20 cellular contexts compared by ENCODE assay signal in genomic region chr15:25674948-25675347, GRCh38.
DNase-seq lines count a peak whose midpoint lies in the region; ATAC-seq, FAIRE-seq and TF ChIP-seq lines count a peak whose summit lies in the region.
"Had no signal": no experiment of that assay in that cellular context is flagged by ENCODE, and none has a peak within 500 bp of the region (broad histone marks: within the 10 kb centered on the region; RNA-seq: fewer than 3 reads in every experiment).

No MANE protein-coding gene starts in this region.

- intact Hi-C loops in esophagus squamous epithelium (cut with DNase I) (no loop called here), gastrocnemius medialis (cut with DNase I; ENCODE audit: low total_unique reads) (loop anchor here (5.0 to 10.0 kb wide), 5 partner anchors 108 to 718 kb away; partner anchors contain the start of gene UBE3A), HepG2 (cut with micrococcal nuclease; ENCODE audit: unreplicated experiment) (no loop called here)

- H3K56ac ChIP-seq in mesendoderm (ENCODE audit: low read length): no peak overlapping the region

- H3K9ac ChIP-seq in mesendoderm (ENCODE audit: low read length) (no peak overlapping the region), HepG2 (ENCODE audit: insufficient read depth, low read depth, low read length) (no peak overlapping the region)

- H3K79me2 ChIP-seq in mesendoderm (ENCODE audit: control insufficient read depth, insufficient read depth, low read length) (no peaks in the 10 kb centered on the region), HepG2 (ENCODE audit: insufficient read depth, low read length) (no peaks in the 10 kb centered on the region)

- no peak overlapping the region for H2BK120ac ChIP-seq in mesendoderm (ENCODE audit: low read depth, low read length)

- 46 to 54% methylated on average over 3 to 12 of the region's 12 CpGs for WGBS in esophagus squamous epithelium, 2 donors
- WGBS in mesendoderm (ENCODE audit: extremely low coverage, insufficient coverage, low lambda C conversion rate): no CpG with 5 or more reads among the region's 12 CpGs
- 74% methylated on average over 10 of the region's 12 CpGs for WGBS in HepG2 (ENCODE audit: low lambda C conversion rate)

- H3K4me3 ChIP-seq in esophagus squamous epithelium: no peak overlapping the region
- H3K4me3 ChIP-seq in mesendoderm (ENCODE audit: low read length): no peak overlapping the region
- H3K4me3 ChIP-seq in gastrocnemius medialis: no peak overlapping the region
- no peak overlapping the region for H3K4me3 ChIP-seq in HepG2 (replicated peaks in 1 of 3; ENCODE audit: insufficient read depth in 1 of 3, low read depth in 2 of 3, low read length in 3 of 3)
- H3K4me3 ChIP-seq: A549, upper lobe of left lung had no signal

- H3K9me3 ChIP-seq in esophagus squamous epithelium (no peaks in the 10 kb centered on the region), gastrocnemius medialis (no peaks in the 10 kb centered on the region), HepG2 (ENCODE audit: low read length) (no peaks in the 10 kb centered on the region)
- H3K9me3 ChIP-seq: A549, upper lobe of left lung had no signal

- no peak for TF ChIP-seq RAD21 in HepG2 (CRISPR knock-in tag; IDR thresholded peaks at IDR 0.05)

- ATAC-seq in gastrocnemius medialis (peak; percentile 73 to 74), HG03045 (IDR thresholded peaks at IDR 0.05; ENCODE audit: unreplicated experiment) (no peak), HG02938 (IDR thresholded peaks at IDR 0.05; ENCODE audit: unreplicated experiment) (no peak), HepG2 (no peak)
- ATAC-seq in activated CD4-positive, CD25-positive, alpha-beta regulatory T cell treated with anti-CD3 and anti-CD28 coated beads, Interleukin-2, amount 50 U/mL, for 24 hours: no peak
- ATAC-seq: A549, Panc1 had no signal

- FAIRE-seq in HepG2 (lab: Jason Lieb, UNC): no peak
- FAIRE-seq: A549, keratinocyte, small intestine had no signal

- in situ Hi-C loops in gastrocnemius medialis (cut with MboI; ENCODE audit: low sequenced_read_pairs in 4 of 4): no loop called here
- in situ Hi-C loops in HepG2 (cut with HindIII; ENCODE audit: extremely low pct_ligation_motif_present, low pct_unique_long_range_greater_than_20kb): loop anchor here (10.0 kb wide), 1 partner anchor 60 kb away; no protein-coding TSS in a partner anchor

- H3K27me3 ChIP-seq in esophagus squamous epithelium: peaks cover 0 to 12% (median 0%) of the 10 kb centered on the region in 4 donors
- H3K27me3 ChIP-seq in mesendoderm (ENCODE audit: insufficient read depth, low read length, poor library complexity): no peaks in the 10 kb centered on the region
- no peaks in the 10 kb centered on the region for H3K27me3 ChIP-seq in gastrocnemius medialis
- H3K27me3 ChIP-seq in HepG2 (ENCODE audit: control insufficient read depth in 1 of 2, insufficient read depth in 2 of 2, low read length in 2 of 2): no peaks in the 10 kb centered on the region
- H3K27me3 ChIP-seq: upper lobe of left lung had no signal

- DNase-seq in C1 segment of cervical spinal cord (lab: John Stamatoyannopoulos, UW) (peak in 9 of 14 donors; percentile 23 to 75 (median 57)), esophagus squamous epithelium (lab: John Stamatoyannopoulos, UW) (no peak), mesendoderm (no peak), gastrocnemius medialis (peak; percentile 80 to 91), HepG2 (ENCODE audit: low spot score) (no peak)
- DNase-seq: activated CD4-positive, alpha-beta T cell treated with anti-CD3 and anti-CD28 coated beads for 4 hours; activated effector memory CD4-positive, alpha-beta T cell treated with anti-CD3 and anti-CD28 coated beads, Interleukin-2, amount 50 U/mL, for 16 hours; cortex of kidney; H9; Karpas-422; NCI-H1105 treated with DMSO at 0.1 percent for 48 hours; NCI-H2171 treated with DMSO at 0.1 percent for 48 hours; small intestine had no signal

- no TSS peak for BruUV-seq in HepG2 (replicated peaks; lab: Mats Ljungman, UMichigan)

- H3K23ac ChIP-seq in mesendoderm (ENCODE audit: low read length): no peak overlapping the region

- no peaks in the 10 kb centered on the region for H3K79me1 ChIP-seq in mesendoderm (ENCODE audit: low read length)

- H4K8ac ChIP-seq in mesendoderm (ENCODE audit: low read depth, low read length): no peak overlapping the region

- peak overlapping the region; percentile 40 to 85 (median 76) for H3K27ac ChIP-seq in esophagus squamous epithelium
- no peak overlapping the region for H3K27ac ChIP-seq in mesendoderm (ENCODE audit: low read depth, low read length)
- peak overlapping the region; percentile 79 to 87 (median 81) for H3K27ac ChIP-seq in gastrocnemius medialis
- H3K27ac ChIP-seq in HepG2 (ENCODE audit: extremely low read length, insufficient read depth, low read length): no peak overlapping the region
- H3K27ac ChIP-seq: A549, upper lobe of left lung had no signal

- no peak overlapping the region for H2BK5ac ChIP-seq in mesendoderm (ENCODE audit: low read length)

- H3K18ac ChIP-seq in mesendoderm (ENCODE audit: low read length): peak overlapping the region; percentile 13

- TF ChIP-seq POLR2A in esophagus squamous epithelium (IDR thresholded peaks at IDR 0.05) (no peak), gastrocnemius medialis (IDR thresholded peaks at IDR 0.05) (peak in 1 of 2 donors; percentile 20), HepG2 (IDR thresholded peaks at IDR 0.05; ENCODE audit: insufficient read depth in 1 of 2, low read depth in 2 of 2, low read length in 2 of 2) (no peak)

- H2AFZ ChIP-seq in HepG2 (ENCODE audit: low read length): no peak overlapping the region

- H3K36me3 ChIP-seq in esophagus squamous epithelium: peaks cover 0 to 6% (median 0%) of the 10 kb centered on the region in 3 donors
- no peaks in the 10 kb centered on the region for H3K36me3 ChIP-seq in mesendoderm (ENCODE audit: control insufficient read depth, insufficient read depth, low read length)
- no peaks in the 10 kb centered on the region for H3K36me3 ChIP-seq in gastrocnemius medialis
- H3K36me3 ChIP-seq in HepG2 (replicated peaks in 1 of 2; ENCODE audit: control insufficient read depth in 1 of 2, insufficient read depth in 2 of 2, low read length in 2 of 2): no peaks in the 10 kb centered on the region

- no peaks in the 10 kb centered on the region for H4K20me1 ChIP-seq in HepG2 (ENCODE audit: insufficient read depth, low read length)

- POLR2A ChIA-PET in HepG2 (lab: Yijun Ruan, JAX): no interaction called here

- H2AK5ac ChIP-seq in mesendoderm (ENCODE audit: low read length): no peak overlapping the region

- TF ChIP-seq CTCF in esophagus squamous epithelium (IDR thresholded peaks at IDR 0.05) (no peak), gastrocnemius medialis (IDR thresholded peaks at IDR 0.05 in 4 of 5, conservative IDR thresholded peaks at IDR 0.05 in 1 of 5) (no peak), HepG2 (CRISPR knock-in tag; IDR thresholded peaks at IDR 0.05) (no peak)

- H2BK15ac ChIP-seq in mesendoderm (replicated peaks; ENCODE audit: low read depth): no peak overlapping the region

- H3K4me1 ChIP-seq in esophagus squamous epithelium (peaks cover 5 to 49% (median 16%) of the 10 kb centered on the region in 3 donors), mesendoderm (ENCODE audit: control insufficient read depth, low read depth, low read length) (peaks cover 2% of the 10 kb centered on the region), gastrocnemius medialis (peaks cover 66 to 79% of the 10 kb centered on the region in 2 donors), HepG2 (ENCODE audit: insufficient read depth, low read length) (no peaks in the 10 kb centered on the region)
- H3K4me1 ChIP-seq: A549 had no signal

- TF ChIP-seq EP300 in HepG2 (IDR thresholded peaks at IDR 0.05; ENCODE audit: low read depth in 2 of 2, low read length in 2 of 2) (no peak), HepG2 (CRISPR knock-in tag; IDR thresholded peaks at IDR 0.05; ENCODE audit: borderline replicate concordance) (no peak)

- no peak overlapping the region for H4K5ac ChIP-seq in mesendoderm (ENCODE audit: low read length)

- CTCF ChIA-PET in HepG2 (lab: Yijun Ruan, JAX; ENCODE audit: low intra/inter-chr PET ratio, low total read pairs): no interaction called here

- H3K4me2 ChIP-seq in mesendoderm (ENCODE audit: low read length) (no peak overlapping the region), HepG2 (ENCODE audit: low read depth, low read length) (no peak overlapping the region)
- H3K4me2 ChIP-seq: A549 had no signal

- H3K4ac ChIP-seq in mesendoderm (ENCODE audit: low read depth, low read length): no peak overlapping the region

TF ChIP-seq in HepG2, 621 proteins besides CTCF, POLR2A, EP300 and RAD21 (continues in another document):
- TF ChIP-seq ZBTB37 (CRISPR knock-in tag; IDR thresholded peaks at IDR 0.05) (no peak), SMAD3 (CRISPR knock-in tag; IDR thresholded peaks at IDR 0.05) (no peak), FOXO1 (CRISPR knock-in tag; IDR thresholded peaks at IDR 0.05) (no peak), RAD51 (IDR thresholded peaks at IDR 0.05; ENCODE audit: borderline replicate concordance) (no peak), HOXD1 (CRISPR knock-in tag; IDR thresholded peaks at IDR 0.05) (no peak), HINFP (CRISPR knock-in tag; IDR thresholded peaks at IDR 0.05; ENCODE audit: low read depth) (no peak), NFE2L1 (CRISPR knock-in tag; IDR thresholded peaks at IDR 0.05; ENCODE audit: borderline replicate concordance) (no peak), ERF (CRISPR knock-in tag; IDR thresholded peaks at IDR 0.05) (no peak), SIX1 (CRISPR knock-in tag; IDR thresholded peaks at IDR 0.05; ENCODE audit: borderline replicate concordance) (no peak)

Comparison
In these comparisons a context has a peak if more than half of its experiments do, and no peak if none do; other contexts are left out.
1. DNase-seq: peak in C1 segment of cervical spinal cord (9 of 14) and gastrocnemius medialis (2 of 2); none in esophagus squamous epithelium (single experiment), mesendoderm (single experiment) and HepG2 (single experiment).
2. H3K27ac ChIP-seq: peak in esophagus squamous epithelium (4 of 4) and gastrocnemius medialis (4 of 4); none in mesendoderm (single experiment) and HepG2 (single experiment).
3. ATAC-seq: peak in gastrocnemius medialis (2 of 2); none in activated CD4-positive, CD25-positive, alpha-beta regulatory T cell treated with anti-CD3 and anti-CD28 coated beads, Interleukin-2, amount 50 U/mL, for 24 hours (0 of 2), HG03045 (single experiment), HG02938 (single experiment) and HepG2 (single experiment).